22 cellular contexts compared by ENCODE assay signal in genomic region chr11:128708660-128709059, GRCh38. TPM values are rescaled to one million over a fixed set of nuclear protein-coding genes. Genes with fewer than 3 reads are reported as not detected.
DNase-seq lines count a peak whose midpoint lies in the region; ATAC-seq and TF ChIP-seq lines count a peak whose summit lies in the region.
"Had no signal": no experiment of that assay in that cellular context is flagged by ENCODE, and none has a peak within 500 bp of the region (broad histone marks: within the 10 kb centered on the region; RNA-seq: fewer than 3 reads in every experiment).

No MANE protein-coding gene starts in this region.

- peak overlapping the region; percentile 98 for H2AK5ac ChIP-seq in IMR-90 (ENCODE audit: low read depth, low read length)

- no peaks in the 10 kb centered on the region for H4K20me1 ChIP-seq in IMR-90 (ENCODE audit: insufficient read depth, low read length)

- TF ChIP-seq RAD21 in IMR-90 (IDR thresholded peaks at IDR 0.05; ENCODE audit: low read length), result no peak

- BruUV-seq in IMR-90 (replicated peaks; lab: Mats Ljungman, UMichigan), result no TSS peak

- peaks cover 17% of the 10 kb centered on the region for H3K9me1 ChIP-seq in IMR-90 (ENCODE audit: insufficient read depth, low read length)

- H3K23ac ChIP-seq in IMR-90 (ENCODE audit: low read depth, low read length), result peak overlapping the region; percentile 18; the same call in 1 of the 2 replicates

- H3K9me3 ChIP-seq in heart left ventricle (no peaks in the 10 kb centered on the region), IMR-90 (ENCODE audit: control insufficient read depth, insufficient read depth, low read length) (no peaks in the 10 kb centered on the region), spleen (no peaks in the 10 kb centered on the region)

- peak overlapping the region; percentile 58 for H2BK20ac ChIP-seq in IMR-90 (ENCODE audit: low read depth, low read length)

- peak overlapping the region; percentile 25; the same call in 1 of the 2 replicates for H4K5ac ChIP-seq in IMR-90 (ENCODE audit: low read depth, low read length)

- peaks cover 0 to 6% (median 0%) of the 10 kb centered on the region in 9 donors for H3K36me3 ChIP-seq in heart left ventricle
- H3K36me3 ChIP-seq in IMR-90 (ENCODE audit: control insufficient read depth, insufficient read depth, low read length), result no peaks in the 10 kb centered on the region
- H3K36me3 ChIP-seq in spleen, result peaks cover 0 to 40% (median 7%) of the 10 kb centered on the region in 6 donors

- dilution Hi-C loops in IMR-90 (cut with HindIII; ENCODE audit: low sequenced_read_pairs, unreplicated experiment), result no loop called here

- peak overlapping the region; percentile 32; the same call in 1 of the 2 replicates for H3K56ac ChIP-seq in IMR-90 (ENCODE audit: extremely low read depth, insufficient read depth, low read length)

- no peak for DNase-seq in heart left ventricle
- DNase-seq in left cardiac atrium, result no peak
- no peak for DNase-seq in IMR-90
- DNase-seq in islet precursor cell, result peak; percentile 15
- DNase-seq in spleen, result no peak
- no peak for DNase-seq in nucleus accumbens (lab: John Stamatoyannopoulos, UW)
- no peak for DNase-seq in iPS-NIHi7 (ENCODE audit: extremely low spot score)
- DNase-seq: ACHN; activated CD4-positive, alpha-beta T cell treated with anti-CD3 and anti-CD28 coated beads, Interleukin-2, amount 50 U/mL, for 48 hours; caudate nucleus; DND-41; glutamatergic neuron; immature natural killer cell; NCI-H2081; NCI-H446 treated with DMSO at 0.1 percent for 48 hours; NK-92 treated with Interleukin-12 subunit alpha and Interleukin-12 subunit beta, amount 100 ng/mL, for 24 hours; retina; stimulated activated naive CD4-positive, alpha-beta T cell treated with Interleukin-2 at 50 U/mL for 16 hours had no signal

- CTCF ChIA-PET in IMR-90 (lab: Yijun Ruan, JAX), result no interaction called here

- H3K79me1 ChIP-seq in IMR-90 (ENCODE audit: low read depth in 1 of 2, low read length in 2 of 2), result peaks cover 35 to 64% of the 10 kb centered on the region in 2 experiments

- no peak overlapping the region for H3K9ac ChIP-seq in IMR-90 (ENCODE audit: low read depth, low read length)
- H3K9ac ChIP-seq: KMS-11 had no signal

- H2BK120ac ChIP-seq in IMR-90 (ENCODE audit: low read depth, low read length), result peak overlapping the region; percentile 66

- peak overlapping the region; percentile 72 for H2BK5ac ChIP-seq in IMR-90 (ENCODE audit: low read depth, low read length, poor library complexity, severe bottlenecking)

- no peak overlapping the region for H2AK9ac ChIP-seq in IMR-90 (replicated peaks; ENCODE audit: low read depth, low read length, poor library complexity)

- 87 to 92% (median 89%) methylated on average over 5 of the region's 5 CpGs for WGBS in heart left ventricle, 4 donors
- WGBS in IMR-90 (ENCODE audit: extremely low coverage in 2 of 2, insufficient read length in 1 of 2), 2 experiments, result no CpG with 5 or more reads among the region's 5 CpGs
- WGBS in spleen, 5 donors, result 89 to 97% (median 91%) methylated on average over 5 of the region's 5 CpGs

- intact Hi-C loops in heart left ventricle (cut with DNase I), result no loop called here
- intact Hi-C loops in left cardiac atrium (cut with DNase I), result no loop called here
- intact Hi-C loops in IMR-90 (cut with micrococcal nuclease), result loop anchor here (5.0 kb wide), 1 partner anchor 186 kb away; no protein-coding TSS in a partner anchor
- intact Hi-C loops in spleen (cut with DNase I; ENCODE audit: low total_unique reads), result loop anchor here (10.0 kb wide), 1 partner anchor 46 kb away; no protein-coding TSS in a partner anchor

- H3K4me3 ChIP-seq in heart left ventricle (no peak overlapping the region), IMR-90 (ENCODE audit: insufficient read depth, low read depth, low read length) (no peak overlapping the region), spleen (no peak overlapping the region)

- H3K4me2 ChIP-seq in IMR-90 (ENCODE audit: low read depth, low read length), result no peak overlapping the region
- H3K4me2 ChIP-seq: KMS-11 had no signal

- H3K18ac ChIP-seq in IMR-90 (ENCODE audit: low read depth, low read length), result peak overlapping the region; percentile 70; the same call in 1 of the 2 replicates

- in situ Hi-C loops in IMR-90 (cut with MboI; ENCODE audit: low sequenced_read_pairs), result no loop called here

- H3K27me3 ChIP-seq in heart left ventricle (no peaks in the 10 kb centered on the region), IMR-90 (ENCODE audit: control insufficient read depth, insufficient read depth, low read length) (no peaks in the 10 kb centered on the region), spleen (replicated peaks in 1 of 7) (no peaks in the 10 kb centered on the region)

- peak overlapping the region; percentile 5 for H3K14ac ChIP-seq in IMR-90 (replicated peaks; ENCODE audit: low read depth, low read length)

- H2AFZ ChIP-seq in IMR-90 (replicated peaks; ENCODE audit: low read length, poor library complexity), result no peak overlapping the region

- POLR2A ChIA-PET in IMR-90 (lab: Charles Lee; ENCODE audit: unreplicated experiment), result no interaction called here

- H3K27ac ChIP-seq in heart left ventricle (peak overlapping the region in 10 of 12 donors; percentile 15 to 86 (median 50)), IMR-90 (ENCODE audit: insufficient read depth, low read length) (no peak overlapping the region), spleen (peak overlapping the region in 7 of 8 donors; percentile 44 to 100 (median 90))
- H3K27ac ChIP-seq: HL-60, KMS-11, VCaP had no signal

- ATAC-seq in heart left ventricle (no peak), left cardiac atrium (no peak), IMR-90 (ENCODE audit: low read depth) (no peak), HG02678 (IDR thresholded peaks at IDR 0.05; ENCODE audit: unreplicated experiment) (no peak)

- peak overlapping the region; percentile 77 to 79 for H4K8ac ChIP-seq in IMR-90 (ENCODE audit: low read depth in 2 of 2, low read length in 2 of 2)

- TF ChIP-seq CTCF in heart left ventricle (IDR thresholded peaks at IDR 0.05) (no peak), IMR-90 (conservative IDR thresholded peaks at IDR 0.05; ENCODE audit: low read depth, low read length) (no peak), spleen (IDR thresholded peaks at IDR 0.05 in 8 of 11, conservative IDR thresholded peaks at IDR 0.05 in 3 of 11) (no peak)

- peak overlapping the region; percentile 54; the same call in 1 of the 2 replicates for H3K4ac ChIP-seq in IMR-90 (ENCODE audit: low read depth, low read length)

- H3K4me1 ChIP-seq in heart left ventricle (peaks cover 3 to 100% (median 68%) of the 10 kb centered on the region in 12 donors), IMR-90 (ENCODE audit: control insufficient read depth, insufficient read depth, low read length) (peaks cover 20% of the 10 kb centered on the region), spleen (peaks cover 58 to 100% (median 99%) of the 10 kb centered on the region in 6 donors)

- H4K91ac ChIP-seq in IMR-90 (ENCODE audit: insufficient read depth, low read depth, low read length), result peak overlapping the region; percentile 74

- H2BK15ac ChIP-seq in IMR-90 (ENCODE audit: low read depth, low read length), result peak overlapping the region; percentile 96

- no peak for TF ChIP-seq POLR2A in heart left ventricle (IDR thresholded peaks at IDR 0.05)
- TF ChIP-seq POLR2A in IMR-90 (IDR thresholded peaks at IDR 0.05; ENCODE audit: low read depth, low read length), result no peak
- TF ChIP-seq POLR2A in spleen (IDR thresholded peaks at IDR 0.05), result no peak

TF ChIP-seq in IMR-90, 13 proteins besides CTCF, POLR2A, EP300 and RAD21:
- TF ChIP-seq NFE2L2 (IDR thresholded peaks at IDR 0.05; ENCODE audit: low read depth, low read length) (no peak), MAFK (IDR thresholded peaks at IDR 0.05; ENCODE audit: low read depth, low read length) (no peak), USF2 (IDR thresholded peaks at IDR 0.05; ENCODE audit: low read depth, low read length) (no peak), CHD1 (IDR thresholded peaks at IDR 0.05; ENCODE audit: low read depth, low read length) (no peak), MAZ (IDR thresholded peaks at IDR 0.05; ENCODE audit: borderline replicate concordance, low read depth, low read length) (no peak), BHLHE40 (IDR thresholded peaks at IDR 0.05; ENCODE audit: low read depth, low read length) (no peak), FOS (IDR thresholded peaks at IDR 0.05; ENCODE audit: low read depth, low read length) (no peak), CEBPB (IDR thresholded peaks at IDR 0.05; ENCODE audit: low read depth, low read length) (no peak), RCOR1 (IDR thresholded peaks at IDR 0.05; ENCODE audit: insufficient replicate concordance, low read length) (no peak), SMC3 (IDR thresholded peaks at IDR 0.05; ENCODE audit: low read depth, low read length) (no peak), RFX5 (IDR thresholded peaks at IDR 0.05; ENCODE audit: low read depth, low read length) (no peak), MXI1 (IDR thresholded peaks at IDR 0.05; ENCODE audit: borderline replicate concordance, low read depth, low read length) (no peak)
- TF ChIP-seq, protein P1, sequence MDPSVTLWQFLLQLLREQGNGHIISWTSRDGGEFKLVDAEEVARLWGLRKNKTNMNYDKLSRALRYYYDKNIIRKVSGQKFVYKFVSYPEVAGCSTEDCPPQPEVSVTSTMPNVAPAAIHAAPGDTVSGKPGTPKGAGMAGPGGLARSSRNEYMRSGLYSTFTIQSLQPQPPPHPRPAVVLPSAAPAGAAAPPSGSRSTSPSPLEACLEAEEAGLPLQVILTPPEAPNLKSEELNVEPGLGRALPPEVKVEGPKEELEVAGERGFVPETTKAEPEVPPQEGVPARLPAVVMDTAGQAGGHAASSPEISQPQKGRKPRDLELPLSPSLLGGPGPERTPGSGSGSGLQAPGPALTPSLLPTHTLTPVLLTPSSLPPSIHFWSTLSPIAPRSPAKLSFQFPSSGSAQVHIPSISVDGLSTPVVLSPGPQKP (IDR thresholded peaks at IDR 0.05; ENCODE audit: borderline replicate concordance, low read depth, low read length), result no peak

RNA-seq across cellular contexts. Expression of gene FLI1, which starts 14.8 kb away (rescaled TPM):
- 10 to 100 TPM in 8 of 9 donors, 1 to 10 TPM in 1; 9.7 to 41.4 (median 19.4) TPM for total RNA-seq in heart left ventricle
- 10 to 100 TPM in 1 of 2 donors, 1 to 10 TPM in 1; 6.7 to 12.4 TPM for polyA plus RNA-seq in heart left ventricle
- total RNA-seq in left cardiac atrium, result 10 to 100 TPM; 22.1 to 27.9 TPM
- 11.5 and 13.3 TPM in 2 replicates for total RNA-seq in IMR-90 (2012; rRNA removed)
- 14.2 and 20.9 TPM in 2 replicates for polyA plus RNA-seq in IMR-90 (2012; rRNA removed)
- 3.5 and 8.3 TPM in 2 replicates for polyA plus RNA-seq in IMR-90 (2012; cell fraction: cytosol; rRNA removed)
- polyA plus RNA-seq in IMR-90 (2012; cell fraction: nucleus; rRNA removed; ENCODE audit: low replicate concordance), result 12.1 and 15.7 TPM in 2 replicates
- total RNA-seq in spleen, result 100 to 1,000 TPM; 125 to 270 (median 160) TPM
- 10 to 100 TPM; 45.8 to 74.2 (median 52.5) TPM for polyA plus RNA-seq in spleen

Comparison
In these comparisons a context has a peak if more than half of its experiments do, and no peak if none do; other contexts are left out.
1. intact Hi-C loops: an anchor here in IMR-90 (5.0 kb wide) and spleen (10.0 kb wide); none called in heart left ventricle and left cardiac atrium.